ENCODE assay signal across 2 cellular contexts in the genomic region with DNA sequence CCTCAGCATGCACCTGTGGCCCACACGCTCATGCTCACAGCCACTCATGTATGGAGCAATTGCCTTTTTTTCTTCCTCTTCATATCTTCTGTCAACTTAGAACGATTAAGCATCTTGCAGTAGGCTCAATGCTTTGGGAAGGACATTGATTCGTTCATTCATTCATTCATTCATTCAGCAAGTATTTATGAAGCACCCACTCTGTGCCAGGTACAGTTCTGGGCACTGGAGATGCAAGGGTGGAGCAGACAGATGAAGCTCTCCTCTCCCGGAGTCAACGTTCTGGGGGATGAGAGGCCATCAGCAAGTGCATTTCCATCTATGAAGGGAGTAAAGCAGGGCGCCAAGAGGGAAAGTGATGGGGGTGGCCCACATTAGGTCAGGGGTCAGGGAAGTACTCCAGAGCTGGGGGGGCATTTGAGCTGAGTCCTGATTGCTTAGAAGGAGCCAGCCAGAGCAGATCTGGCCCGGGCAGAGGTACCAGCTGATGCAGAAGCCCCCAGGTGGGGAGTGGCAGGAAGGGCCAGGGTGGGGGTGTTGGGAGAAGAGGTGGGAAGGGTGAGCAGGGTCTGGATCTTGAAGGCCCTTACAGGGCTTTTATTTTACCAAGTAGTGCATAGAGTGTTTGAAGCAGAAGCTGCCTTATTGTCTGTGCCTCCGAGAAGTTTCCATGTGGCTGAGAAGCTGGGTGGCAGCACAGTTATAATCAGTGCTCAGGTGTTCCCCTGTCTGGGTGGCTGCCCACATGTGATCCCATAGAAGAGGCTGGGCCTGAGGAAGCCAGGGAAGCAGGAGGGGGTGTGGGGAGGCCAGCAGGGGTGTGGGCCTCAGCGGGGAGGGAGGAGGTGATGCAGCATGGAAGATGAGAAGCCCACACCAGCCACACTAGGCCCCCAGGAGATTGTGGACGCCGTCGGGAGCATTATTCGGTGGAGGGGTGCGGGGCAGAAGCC.
TF ChIP-seq lines count a peak whose summit lies in the region.

No MANE protein-coding gene starts in this region.

TF ChIP-seq in SK-N-SH, 30 proteins besides CTCF, POLR2A, EP300 and RAD21 (continued from another document):
- TF ChIP-seq, protein P1, sequence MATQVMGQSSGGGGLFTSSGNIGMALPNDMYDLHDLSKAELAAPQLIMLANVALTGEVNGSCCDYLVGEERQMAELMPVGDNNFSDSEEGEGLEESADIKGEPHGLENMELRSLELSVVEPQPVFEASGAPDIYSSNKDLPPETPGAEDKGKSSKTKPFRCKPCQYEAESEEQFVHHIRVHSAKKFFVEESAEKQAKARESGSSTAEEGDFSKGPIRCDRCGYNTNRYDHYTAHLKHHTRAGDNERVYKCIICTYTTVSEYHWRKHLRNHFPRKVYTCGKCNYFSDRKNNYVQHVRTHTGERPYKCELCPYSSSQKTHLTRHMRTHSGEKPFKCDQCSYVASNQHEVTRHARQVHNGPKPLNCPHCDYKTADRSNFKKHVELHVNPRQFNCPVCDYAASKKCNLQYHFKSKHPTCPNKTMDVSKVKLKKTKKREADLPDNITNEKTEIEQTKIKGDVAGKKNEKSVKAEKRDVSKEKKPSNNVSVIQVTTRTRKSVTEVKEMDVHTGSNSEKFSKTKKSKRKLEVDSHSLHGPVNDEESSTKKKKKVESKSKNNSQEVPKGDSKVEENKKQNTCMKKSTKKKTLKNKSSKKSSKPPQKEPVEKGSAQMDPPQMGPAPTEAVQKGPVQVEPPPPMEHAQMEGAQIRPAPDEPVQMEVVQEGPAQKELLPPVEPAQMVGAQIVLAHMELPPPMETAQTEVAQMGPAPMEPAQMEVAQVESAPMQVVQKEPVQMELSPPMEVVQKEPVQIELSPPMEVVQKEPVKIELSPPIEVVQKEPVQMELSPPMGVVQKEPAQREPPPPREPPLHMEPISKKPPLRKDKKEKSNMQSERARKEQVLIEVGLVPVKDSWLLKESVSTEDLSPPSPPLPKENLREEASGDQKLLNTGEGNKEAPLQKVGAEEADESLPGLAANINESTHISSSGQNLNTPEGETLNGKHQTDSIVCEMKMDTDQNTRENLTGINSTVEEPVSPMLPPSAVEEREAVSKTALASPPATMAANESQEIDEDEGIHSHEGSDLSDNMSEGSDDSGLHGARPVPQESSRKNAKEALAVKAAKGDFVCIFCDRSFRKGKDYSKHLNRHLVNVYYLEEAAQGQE (IDR thresholded peaks at IDR 0.05; ENCODE audit: low read depth, low read length): no peak
- TF ChIP-seq YY1 (IDR thresholded peaks at IDR 0.05; ENCODE audit: low read depth) (no peak), TEAD4 (IDR thresholded peaks at IDR 0.05; ENCODE audit: borderline replicate concordance, insufficient read depth) (no peak), RXRA (IDR thresholded peaks at IDR 0.05; ENCODE audit: borderline replicate concordance, low read depth) (no peak), CHD2 (IDR thresholded peaks at IDR 0.05; ENCODE audit: low read length, partially characterized antibody) (no peak), SIN3A (IDR thresholded peaks at IDR 0.05; ENCODE audit: borderline replicate concordance, low read depth, low read length) (no peak), MEF2A (IDR thresholded peaks at IDR 0.05; ENCODE audit: borderline replicate concordance, low read depth) (no peak), ELF1 (IDR thresholded peaks at IDR 0.05) (no peak), RFX5 (IDR thresholded peaks at IDR 0.05; ENCODE audit: low read length) (no peak), FOXJ3 (CRISPR knock-in tag; IDR thresholded peaks at IDR 0.05) (no peak), GABPA (IDR thresholded peaks at IDR 0.05; ENCODE audit: low read depth) (no peak), POLR2AphosphoS5 (IDR thresholded peaks at IDR 0.05; ENCODE audit: low read depth, low read length) (no peak), FOXM1 (IDR thresholded peaks at IDR 0.05; ENCODE audit: low read depth) (no peak), TCF12 (IDR thresholded peaks at IDR 0.05) (no peak), FOSL2 (IDR thresholded peaks at IDR 0.05; ENCODE audit: borderline replicate concordance, low read depth) (no peak), NFIC (IDR thresholded peaks at IDR 0.05; ENCODE audit: borderline replicate concordance) (no peak)
- TF ChIP-seq, protein P2, sequence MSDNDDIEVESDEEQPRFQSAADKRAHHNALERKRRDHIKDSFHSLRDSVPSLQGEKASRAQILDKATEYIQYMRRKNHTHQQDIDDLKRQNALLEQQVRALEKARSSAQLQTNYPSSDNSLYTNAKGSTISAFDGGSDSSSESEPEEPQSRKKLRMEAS (IDR thresholded peaks at IDR 0.05; ENCODE audit: low read depth): no peak
- TF ChIP-seq, protein P3, sequence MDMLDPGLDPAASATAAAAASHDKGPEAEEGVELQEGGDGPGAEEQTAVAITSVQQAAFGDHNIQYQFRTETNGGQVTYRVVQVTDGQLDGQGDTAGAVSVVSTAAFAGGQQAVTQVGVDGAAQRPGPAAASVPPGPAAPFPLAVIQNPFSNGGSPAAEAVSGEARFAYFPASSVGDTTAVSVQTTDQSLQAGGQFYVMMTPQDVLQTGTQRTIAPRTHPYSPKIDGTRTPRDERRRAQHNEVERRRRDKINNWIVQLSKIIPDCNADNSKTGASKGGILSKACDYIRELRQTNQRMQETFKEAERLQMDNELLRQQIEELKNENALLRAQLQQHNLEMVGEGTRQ (IDR thresholded peaks at IDR 0.05; ENCODE audit: borderline replicate concordance, low read depth, low read length): no peak
- TF ChIP-seq, protein P4, sequence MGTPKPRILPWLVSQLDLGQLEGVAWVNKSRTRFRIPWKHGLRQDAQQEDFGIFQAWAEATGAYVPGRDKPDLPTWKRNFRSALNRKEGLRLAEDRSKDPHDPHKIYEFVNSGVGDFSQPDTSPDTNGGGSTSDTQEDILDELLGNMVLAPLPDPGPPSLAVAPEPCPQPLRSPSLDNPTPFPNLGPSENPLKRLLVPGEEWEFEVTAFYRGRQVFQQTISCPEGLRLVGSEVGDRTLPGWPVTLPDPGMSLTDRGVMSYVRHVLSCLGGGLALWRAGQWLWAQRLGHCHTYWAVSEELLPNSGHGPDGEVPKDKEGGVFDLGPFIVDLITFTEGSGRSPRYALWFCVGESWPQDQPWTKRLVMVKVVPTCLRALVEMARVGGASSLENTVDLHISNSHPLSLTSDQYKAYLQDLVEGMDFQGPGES (IDR thresholded peaks at IDR 0.05; ENCODE audit: low read depth, low read length): no peak; the same call in 1 of the 2 replicates

TF ChIP-seq in SK-N-SH treated with all-trans-retinoic acid at 6 μM for 48 hours, 23 proteins besides CTCF, POLR2A, EP300 and RAD21 (continued from another document):
- no peak for TF ChIP-seq ARNTL (CRISPR knock-in tag; IDR thresholded peaks at IDR 0.05; ENCODE audit: borderline replicate concordance, low read depth)
- TF ChIP-seq GLIS3 (CRISPR knock-in tag; IDR thresholded peaks at IDR 0.05): no peak
- TF ChIP-seq, protein P5, sequence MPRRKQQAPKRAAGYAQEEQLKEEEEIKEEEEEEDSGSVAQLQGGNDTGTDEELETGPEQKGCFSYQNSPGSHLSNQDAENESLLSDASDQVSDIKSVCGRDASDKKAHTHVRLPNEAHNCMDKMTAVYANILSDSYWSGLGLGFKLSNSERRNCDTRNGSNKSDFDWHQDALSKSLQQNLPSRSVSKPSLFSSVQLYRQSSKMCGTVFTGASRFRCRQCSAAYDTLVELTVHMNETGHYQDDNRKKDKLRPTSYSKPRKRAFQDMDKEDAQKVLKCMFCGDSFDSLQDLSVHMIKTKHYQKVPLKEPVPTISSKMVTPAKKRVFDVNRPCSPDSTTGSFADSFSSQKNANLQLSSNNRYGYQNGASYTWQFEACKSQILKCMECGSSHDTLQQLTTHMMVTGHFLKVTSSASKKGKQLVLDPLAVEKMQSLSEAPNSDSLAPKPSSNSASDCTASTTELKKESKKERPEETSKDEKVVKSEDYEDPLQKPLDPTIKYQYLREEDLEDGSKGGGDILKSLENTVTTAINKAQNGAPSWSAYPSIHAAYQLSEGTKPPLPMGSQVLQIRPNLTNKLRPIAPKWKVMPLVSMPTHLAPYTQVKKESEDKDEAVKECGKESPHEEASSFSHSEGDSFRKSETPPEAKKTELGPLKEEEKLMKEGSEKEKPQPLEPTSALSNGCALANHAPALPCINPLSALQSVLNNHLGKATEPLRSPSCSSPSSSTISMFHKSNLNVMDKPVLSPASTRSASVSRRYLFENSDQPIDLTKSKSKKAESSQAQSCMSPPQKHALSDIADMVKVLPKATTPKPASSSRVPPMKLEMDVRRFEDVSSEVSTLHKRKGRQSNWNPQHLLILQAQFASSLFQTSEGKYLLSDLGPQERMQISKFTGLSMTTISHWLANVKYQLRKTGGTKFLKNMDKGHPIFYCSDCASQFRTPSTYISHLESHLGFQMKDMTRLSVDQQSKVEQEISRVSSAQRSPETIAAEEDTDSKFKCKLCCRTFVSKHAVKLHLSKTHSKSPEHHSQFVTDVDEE (CRISPR knock-in tag; IDR thresholded peaks at IDR 0.05): no peak
- TF ChIP-seq, protein P6, sequence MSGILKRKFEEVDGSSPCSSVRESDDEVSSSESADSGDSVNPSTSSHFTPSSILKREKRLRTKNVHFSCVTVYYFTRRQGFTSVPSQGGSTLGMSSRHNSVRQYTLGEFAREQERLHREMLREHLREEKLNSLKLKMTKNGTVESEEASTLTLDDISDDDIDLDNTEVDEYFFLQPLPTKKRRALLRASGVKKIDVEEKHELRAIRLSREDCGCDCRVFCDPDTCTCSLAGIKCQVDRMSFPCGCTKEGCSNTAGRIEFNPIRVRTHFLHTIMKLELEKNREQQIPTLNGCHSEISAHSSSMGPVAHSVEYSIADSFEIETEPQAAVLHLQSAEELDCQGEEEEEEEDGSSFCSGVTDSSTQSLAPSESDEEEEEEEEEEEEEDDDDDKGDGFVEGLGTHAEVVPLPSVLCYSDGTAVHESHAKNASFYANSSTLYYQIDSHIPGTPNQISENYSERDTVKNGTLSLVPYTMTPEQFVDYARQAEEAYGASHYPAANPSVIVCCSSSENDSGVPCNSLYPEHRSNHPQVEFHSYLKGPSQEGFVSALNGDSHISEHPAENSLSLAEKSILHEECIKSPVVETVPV (CRISPR knock-in tag; IDR thresholded peaks at IDR 0.05): no peak
- TF ChIP-seq TCF4 (CRISPR knock-in tag; IDR thresholded peaks at IDR 0.05; ENCODE audit: borderline replicate concordance): no peak
- no peak for TF ChIP-seq RARB (CRISPR knock-in tag; IDR thresholded peaks at IDR 0.05)
- TF ChIP-seq, protein P7, sequence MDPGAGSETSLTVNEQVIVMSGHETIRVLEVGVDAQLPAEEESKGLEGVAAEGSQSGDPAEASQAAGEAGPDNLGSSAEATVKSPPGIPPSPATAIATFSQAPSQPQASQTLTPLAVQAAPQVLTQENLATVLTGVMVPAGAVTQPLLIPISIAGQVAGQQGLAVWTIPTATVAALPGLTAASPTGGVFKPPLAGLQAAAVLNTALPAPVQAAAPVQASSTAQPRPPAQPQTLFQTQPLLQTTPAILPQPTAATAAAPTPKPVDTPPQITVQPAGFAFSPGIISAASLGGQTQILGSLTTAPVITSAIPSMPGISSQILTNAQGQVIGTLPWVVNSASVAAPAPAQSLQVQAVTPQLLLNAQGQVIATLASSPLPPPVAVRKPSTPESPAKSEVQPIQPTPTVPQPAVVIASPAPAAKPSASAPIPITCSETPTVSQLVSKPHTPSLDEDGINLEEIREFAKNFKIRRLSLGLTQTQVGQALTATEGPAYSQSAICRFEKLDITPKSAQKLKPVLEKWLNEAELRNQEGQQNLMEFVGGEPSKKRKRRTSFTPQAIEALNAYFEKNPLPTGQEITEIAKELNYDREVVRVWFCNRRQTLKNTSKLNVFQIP (CRISPR knock-in tag; IDR thresholded peaks at IDR 0.05; ENCODE audit: borderline replicate concordance, low read depth): no peak
- TF ChIP-seq, protein P8, sequence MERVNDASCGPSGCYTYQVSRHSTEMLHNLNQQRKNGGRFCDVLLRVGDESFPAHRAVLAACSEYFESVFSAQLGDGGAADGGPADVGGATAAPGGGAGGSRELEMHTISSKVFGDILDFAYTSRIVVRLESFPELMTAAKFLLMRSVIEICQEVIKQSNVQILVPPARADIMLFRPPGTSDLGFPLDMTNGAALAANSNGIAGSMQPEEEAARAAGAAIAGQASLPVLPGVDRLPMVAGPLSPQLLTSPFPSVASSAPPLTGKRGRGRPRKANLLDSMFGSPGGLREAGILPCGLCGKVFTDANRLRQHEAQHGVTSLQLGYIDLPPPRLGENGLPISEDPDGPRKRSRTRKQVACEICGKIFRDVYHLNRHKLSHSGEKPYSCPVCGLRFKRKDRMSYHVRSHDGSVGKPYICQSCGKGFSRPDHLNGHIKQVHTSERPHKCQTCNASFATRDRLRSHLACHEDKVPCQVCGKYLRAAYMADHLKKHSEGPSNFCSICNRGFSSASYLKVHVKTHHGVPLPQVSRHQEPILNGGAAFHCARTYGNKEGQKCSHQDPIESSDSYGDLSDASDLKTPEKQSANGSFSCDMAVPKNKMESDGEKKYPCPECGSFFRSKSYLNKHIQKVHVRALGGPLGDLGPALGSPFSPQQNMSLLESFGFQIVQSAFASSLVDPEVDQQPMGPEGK (CRISPR knock-in tag; IDR thresholded peaks at IDR 0.05; ENCODE audit: borderline replicate concordance): no peak
- no peak for TF ChIP-seq OSR1 (CRISPR knock-in tag; IDR thresholded peaks at IDR 0.05)
- TF ChIP-seq ZC3H10 (CRISPR knock-in tag; IDR thresholded peaks at IDR 0.05): no peak
- no peak for TF ChIP-seq ZNF70 (CRISPR knock-in tag; IDR thresholded peaks at IDR 0.05)
